9 cellular contexts compared by ENCODE assay signal in the genomic region with DNA sequence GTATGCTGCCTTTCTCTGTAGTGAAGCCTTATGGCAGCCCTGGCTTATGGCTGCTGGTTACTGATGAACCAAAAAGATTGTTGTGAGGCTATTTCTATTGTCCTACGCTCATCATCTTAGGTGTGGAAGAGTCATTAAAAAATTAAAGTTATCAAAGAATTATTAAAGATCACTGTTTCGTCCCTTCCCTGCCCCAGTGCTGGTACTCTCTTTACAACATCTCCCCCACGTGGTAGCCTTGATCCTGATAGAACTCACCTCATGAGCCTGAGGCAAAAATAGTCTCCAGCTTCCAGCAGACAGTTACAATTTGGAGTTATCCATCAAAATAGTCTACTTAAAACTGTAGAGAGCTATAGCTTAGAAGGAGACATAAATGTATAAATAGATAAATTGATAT.
A peak's percentile ranks its signal among the peaks of the same experiment; 100 is the strongest.
DNase-seq lines count a peak whose midpoint lies in the region; ATAC-seq and TF ChIP-seq lines count a peak whose summit lies in the region.
"Had no signal": no experiment of that assay in that cellular context is flagged by ENCODE, and none has a peak within 500 bp of the region (broad histone marks: within the 10 kb centered on the region; RNA-seq: fewer than 3 reads in every experiment).

No MANE protein-coding gene starts in this region.

- H3K4me1 Mint-ChIP-seq in activated CD4-positive, alpha-beta T cell treated with anti-CD3 and anti-CD28 coated beads for 36 hours, result no peaks in the 10 kb centered on the region
- H3K4me1 Mint-ChIP-seq in nephron progenitor cell, result peaks cover 22% of the 10 kb centered on the region

- H3F3A ChIP-seq in SK-N-SH (replicated peaks; ENCODE audit: insufficient read depth), result no peaks in the 10 kb centered on the region

- POLR2A ChIA-PET in activated CD4-positive, alpha-beta T cell treated with anti-CD3 and anti-CD28 coated beads for 36 hours (lab: Charles Lee), result no interaction called here
- POLR2A ChIA-PET in SK-N-SH (lab: Yijun Ruan, JAX), result no interaction called here

- no peaks in the 10 kb centered on the region for H3K27me3 ChIP-seq in SK-N-SH (ENCODE audit: insufficient read depth)
- H3K27me3 ChIP-seq in thyroid gland, result no peaks in the 10 kb centered on the region

- no peak for ATAC-seq in activated CD4-positive, alpha-beta T cell treated with anti-CD3 and anti-CD28 coated beads for 36 hours
- ATAC-seq in HG02678 (IDR thresholded peaks at IDR 0.05; ENCODE audit: unreplicated experiment), result peak; percentile 51

- H3K27me3 Mint-ChIP-seq in activated CD4-positive, alpha-beta T cell treated with anti-CD3 and anti-CD28 coated beads for 36 hours, result peaks cover 1% of the 10 kb centered on the region
- no peaks in the 10 kb centered on the region for H3K27me3 Mint-ChIP-seq in nephron progenitor cell (ENCODE audit: low read depth, poor library complexity)

- H3K4me3 Mint-ChIP-seq in activated CD4-positive, alpha-beta T cell treated with anti-CD3 and anti-CD28 coated beads for 36 hours, result no peak overlapping the region
- H3K4me3 Mint-ChIP-seq in nephron progenitor cell, result no peak overlapping the region

- H3K9me3 ChIP-seq in SK-N-SH (no peaks in the 10 kb centered on the region), thyroid gland (no peaks in the 10 kb centered on the region)

- TF ChIP-seq EP300 in SK-N-SH (IDR thresholded peaks at IDR 0.05; ENCODE audit: borderline replicate concordance in 1 of 2, low read depth in 1 of 2, low read length in 1 of 2), result no peak

- no peaks in the 10 kb centered on the region for H3K79me2 ChIP-seq in SK-N-SH (ENCODE audit: insufficient read depth)

- TF ChIP-seq RAD21 in SK-N-SH (IDR thresholded peaks at IDR 0.05; ENCODE audit: low read length), result peak; percentile 46

- H3K9me3 Mint-ChIP-seq in activated CD4-positive, alpha-beta T cell treated with anti-CD3 and anti-CD28 coated beads for 36 hours (ENCODE audit: low read depth), result no peaks in the 10 kb centered on the region
- no peaks in the 10 kb centered on the region for H3K9me3 Mint-ChIP-seq in nephron progenitor cell

- peaks cover 0 to 8% of the 10 kb centered on the region in 2 experiments; a peak in 2 of 4 replicates for H3K4me1 ChIP-seq in SK-N-SH (ENCODE audit: control insufficient read depth in 1 of 2, insufficient read depth in 2 of 2, low read depth in 1 of 2, low read length in 1 of 2)
- H3K4me1 ChIP-seq in thyroid gland, result no peaks in the 10 kb centered on the region

- TF ChIP-seq CTCF in SK-N-SH (IDR thresholded peaks at IDR 0.05) (peak; percentile 54), nephron progenitor cell (IDR thresholded peaks at IDR 0.05) (peak; percentile 32), thyroid gland (IDR thresholded peaks at IDR 0.05) (no peak)

- CTCF ChIA-PET in activated CD4-positive, alpha-beta T cell treated with anti-CD3 and anti-CD28 coated beads for 36 hours (lab: Charles Lee), result interaction anchor here (1.1 to 1.4 kb wide), 2 partner anchors 10 to 12 kb away, joined by 3 to 4 read pairs; no protein-coding TSS in a partner anchor
- CTCF ChIA-PET in SK-N-SH (lab: Yijun Ruan, JAX), result interaction anchor here (1.0 to 1.3 kb wide), 3 partner anchors 30 to 129 kb away, joined by 3 to 4 read pairs (median 4); no protein-coding TSS in a partner anchor

- H4K20me1 ChIP-seq in SK-N-SH (ENCODE audit: insufficient read depth), result no peaks in the 10 kb centered on the region

- H3K27ac Mint-ChIP-seq in activated CD4-positive, alpha-beta T cell treated with anti-CD3 and anti-CD28 coated beads for 36 hours, result no peak overlapping the region
- H3K27ac Mint-ChIP-seq in nephron progenitor cell, result no peak overlapping the region

- H3K4me3 ChIP-seq in SK-N-SH (ENCODE audit: low read depth in 2 of 2, low read length in 1 of 2), result no peak overlapping the region
- H3K4me3 ChIP-seq in thyroid gland (replicated peaks in 1 of 3), result no peak overlapping the region
- H3K4me3 ChIP-seq: skin epidermis had no signal

- TF ChIP-seq POLR2A in thyroid gland (IDR thresholded peaks at IDR 0.05), result no peak

- no peak overlapping the region for H3K9ac ChIP-seq in SK-N-SH

- no peak overlapping the region for H3K4me2 ChIP-seq in SK-N-SH

- intact Hi-C loops in activated CD4-positive, alpha-beta T cell treated with anti-CD3 and anti-CD28 coated beads for 36 hours (cut with DNase I, micrococcal nuclease), result loop anchor here in 1 of 2 experiments (5.0 kb wide), 1 partner anchor 126 kb away; no protein-coding TSS in a partner anchor
- intact Hi-C loops in thyroid gland (cut with DNase I), result no loop called here

- H3K36me3 ChIP-seq in SK-N-SH (replicated peaks in 1 of 2; ENCODE audit: control insufficient read depth in 1 of 2, insufficient read depth in 2 of 2, low read length in 1 of 2) (no peaks in the 10 kb centered on the region), thyroid gland (no peaks in the 10 kb centered on the region)

- H2AFZ ChIP-seq in SK-N-SH (ENCODE audit: low read depth), result no peak overlapping the region

- H3K9me2 ChIP-seq in SK-N-SH, result no peaks in the 10 kb centered on the region

- H3K27ac ChIP-seq in SK-N-SH (ENCODE audit: low read depth in 2 of 2, low read length in 1 of 2) (no peak overlapping the region), thyroid gland (no peak overlapping the region)
- H3K27ac ChIP-seq: skin epidermis had no signal

- WGBS in SK-N-SH (ENCODE audit: low lambda C conversion rate), result 23% methylated on average over 3 of the region's 3 CpGs
- WGBS in thyroid gland, 2 donors, result 56 to 57% methylated on average over 3 of the region's 3 CpGs

- no peaks in the 10 kb centered on the region for H3K36me3 Mint-ChIP-seq in activated CD4-positive, alpha-beta T cell treated with anti-CD3 and anti-CD28 coated beads for 36 hours (ENCODE audit: low read depth)
- no peaks in the 10 kb centered on the region for H3K36me3 Mint-ChIP-seq in nephron progenitor cell (ENCODE audit: low read depth)

- DNase-seq in activated CD4-positive, alpha-beta T cell treated with anti-CD3 and anti-CD28 coated beads for 36 hours, result peak; percentile 21
- no peak for DNase-seq in activated CD4-positive, alpha-beta T cell treated with anti-CD3 and anti-CD28 coated beads, Interleukin-2, amount 50 U/mL, for 48 hours
- DNase-seq in SK-N-SH (no peak), nephron progenitor cell (no peak), thyroid gland (no peak), HuH-7.5 (ENCODE audit: low spot score) (no peak), UCSD-AML1 (lab: John Stamatoyannopoulos, UW; ENCODE audit: unreplicated experiment) (no peak)

TF ChIP-seq in SK-N-SH, 30 proteins besides CTCF, POLR2A, EP300 and RAD21:
- TF ChIP-seq JUND (IDR thresholded peaks at IDR 0.05) (no peak), NRF1 (IDR thresholded peaks at IDR 0.05; ENCODE audit: low read depth, low read length) (no peak), MEF2A (IDR thresholded peaks at IDR 0.05; ENCODE audit: borderline replicate concordance, low read depth) (no peak), RXRA (IDR thresholded peaks at IDR 0.05; ENCODE audit: borderline replicate concordance, low read depth) (no peak), REST (IDR thresholded peaks at IDR 0.05; ENCODE audit: low read depth, low read length) (no peak), RCOR1 (IDR thresholded peaks at IDR 0.05; ENCODE audit: low read length) (no peak), TCF12 (IDR thresholded peaks at IDR 0.05) (no peak), MXI1 (IDR thresholded peaks at IDR 0.05; ENCODE audit: low read depth, low read length) (no peak), TEAD4 (IDR thresholded peaks at IDR 0.05; ENCODE audit: borderline replicate concordance, insufficient read depth) (no peak), EZH2phosphoT487 (IDR thresholded peaks at IDR 0.05; ENCODE audit: borderline replicate concordance, low read depth) (no peak)
- TF ChIP-seq, protein P1, sequence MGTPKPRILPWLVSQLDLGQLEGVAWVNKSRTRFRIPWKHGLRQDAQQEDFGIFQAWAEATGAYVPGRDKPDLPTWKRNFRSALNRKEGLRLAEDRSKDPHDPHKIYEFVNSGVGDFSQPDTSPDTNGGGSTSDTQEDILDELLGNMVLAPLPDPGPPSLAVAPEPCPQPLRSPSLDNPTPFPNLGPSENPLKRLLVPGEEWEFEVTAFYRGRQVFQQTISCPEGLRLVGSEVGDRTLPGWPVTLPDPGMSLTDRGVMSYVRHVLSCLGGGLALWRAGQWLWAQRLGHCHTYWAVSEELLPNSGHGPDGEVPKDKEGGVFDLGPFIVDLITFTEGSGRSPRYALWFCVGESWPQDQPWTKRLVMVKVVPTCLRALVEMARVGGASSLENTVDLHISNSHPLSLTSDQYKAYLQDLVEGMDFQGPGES (IDR thresholded peaks at IDR 0.05; ENCODE audit: low read depth, low read length), result no peak

Comparison
In these comparisons a context has a peak if more than half of its experiments do, and no peak if none do; other contexts are left out.
1. CTCF ChIP-seq: peak in SK-N-SH (single experiment) and nephron progenitor cell (single experiment); none in thyroid gland (0 of 6).